Comparison of ENCODE assay signal across 20 cellular contexts in genomic region chr6:4614637-4615036, GRCh38.
A peak's percentile ranks its signal among the peaks of the same experiment; 100 is the strongest.
DNase-seq lines count a peak whose midpoint lies in the region; ATAC-seq, FAIRE-seq and TF ChIP-seq lines count a peak whose summit lies in the region.
"Had no signal": no experiment of that assay in that cellular context is flagged by ENCODE, and none has a peak within 500 bp of the region (broad histone marks: within the 10 kb centered on the region; RNA-seq: fewer than 3 reads in every experiment).

No MANE protein-coding gene starts in this region.

- DNase-seq in HepG2 (ENCODE audit: low spot score) (no peak), right lobe of liver (no peak), K562 (ENCODE audit: extremely low read depth in 1 of 4, low spot score in 3 of 4) (no peak), putamen (ENCODE audit: low spot score) (no peak)
- DNase-seq in activated CD4-positive, CD25-positive, alpha-beta regulatory T cell treated with anti-CD3 and anti-CD28 coated beads, Interleukin-2, amount 50 U/mL, for 72 hours, result no peak
- DNase-seq: ACHN; BE2C; C1 segment of cervical spinal cord; CD4-positive, alpha-beta memory T cell; CD4-positive, CD25-positive, alpha-beta regulatory T cell; CD8-positive, alpha-beta memory T cell; COR-L47; DMS 273 treated with DMSO at 0.1 percent for 48 hours; DMS79 treated with DMSO at 0.1 percent for 48 hours; GF-D8 had no signal

- H2AFZ ChIP-seq in HepG2 (ENCODE audit: low read length) (no peak overlapping the region), K562 (ENCODE audit: low read depth, low read length) (no peak overlapping the region)

- FAIRE-seq in HepG2 (lab: Jason Lieb, UNC) (no peak), K562 (lab: Jason Lieb, UNC) (no peak)
- FAIRE-seq: G401.6, GM12891, GM19239 had no signal

- POLR2A ChIA-PET in HepG2 (lab: Yijun Ruan, JAX), result no interaction called here
- POLR2A ChIA-PET in K562 (lab: Yijun Ruan, JAX), result no interaction called here

- H3K79me2 ChIP-seq in HepG2 (ENCODE audit: insufficient read depth, low read length) (no peaks in the 10 kb centered on the region), K562 (ENCODE audit: control insufficient read depth, insufficient read depth, low read length) (no peaks in the 10 kb centered on the region)

- no peak overlapping the region for H3K27ac ChIP-seq in HepG2 (ENCODE audit: extremely low read length, insufficient read depth, low read length)
- H3K27ac ChIP-seq in right lobe of liver, result no peak overlapping the region
- no peak overlapping the region for H3K27ac ChIP-seq in K562 (ENCODE audit: extremely low read depth, low read depth, low read length)
- H3K27ac ChIP-seq: 22Rv1, BLaER1 had no signal

- CTCF ChIA-PET in HepG2 (lab: Yijun Ruan, JAX; ENCODE audit: low intra/inter-chr PET ratio, low total read pairs), result no interaction called here
- CTCF ChIA-PET in K562 (lab: Yijun Ruan, JAX; ENCODE audit: low intra/inter-chr PET ratio), result no interaction called here

- H3K4me3 ChIP-seq in HepG2 (replicated peaks in 1 of 3; ENCODE audit: insufficient read depth in 1 of 3, low read depth in 2 of 3, low read length in 3 of 3) (no peak overlapping the region), right lobe of liver (no peak overlapping the region), K562 (no peak overlapping the region)
- H3K4me3 ChIP-seq: BLaER1 had no signal

- BruUV-seq in HepG2 (replicated peaks; lab: Mats Ljungman, UMichigan), result no TSS peak
- BruUV-seq in K562 (replicated peaks; lab: Mats Ljungman, UMichigan), result no TSS peak

- H4K20me1 ChIP-seq in HepG2 (ENCODE audit: insufficient read depth, low read length), result no peaks in the 10 kb centered on the region
- H4K20me1 ChIP-seq in K562 (replicated peaks; ENCODE audit: control insufficient read depth, insufficient read depth, low read length), result no peaks in the 10 kb centered on the region; the same call in 1 of the 2 replicates
- H4K20me1 ChIP-seq: BLaER1 had no signal

- no peak overlapping the region for H3K9ac ChIP-seq in HepG2 (ENCODE audit: insufficient read depth, low read depth, low read length)
- H3K9ac ChIP-seq in K562 (ENCODE audit: insufficient read depth in 1 of 2, low read depth in 2 of 2, low read length in 2 of 2), result no peak overlapping the region
- H3K9ac ChIP-seq: BLaER1 had no signal

- 35% methylated on average over 5 of the region's 5 CpGs for WGBS in HepG2 (ENCODE audit: low lambda C conversion rate)
- WGBS in right lobe of liver (ENCODE audit: insufficient coverage, low coverage, low lambda C conversion rate, missing lambda C conversion rate), result 56% methylated on average over 5 of the region's 5 CpGs
- 15% methylated on average over 5 of the region's 5 CpGs for WGBS in K562 (ENCODE audit: insufficient coverage, low coverage, missing lambda C conversion rate)

- H3K27me3 ChIP-seq in HepG2 (ENCODE audit: control insufficient read depth in 1 of 2, insufficient read depth in 2 of 2, low read length in 2 of 2) (peaks cover 2 to 65% of the 10 kb centered on the region in 2 experiments; a peak in 3 of 5 replicates), right lobe of liver (no peaks in the 10 kb centered on the region), K562 (ENCODE audit: control insufficient read depth in 2 of 2, insufficient read depth in 2 of 2, low read length in 2 of 2) (peaks cover 33 to 50% of the 10 kb centered on the region in 2 experiments)
- H3K27me3 ChIP-seq: BE2C, BLaER1 had no signal

- no peak for TF ChIP-seq RAD21 in HepG2 (CRISPR knock-in tag; IDR thresholded peaks at IDR 0.05)
- no peak for TF ChIP-seq RAD21 in K562 (CRISPR knock-in tag; conservative IDR thresholded peaks at IDR 0.05 in 1 of 2, IDR thresholded peaks at IDR 0.05 in 1 of 2)

- no peak for TF ChIP-seq CTCF in HepG2 (CRISPR knock-in tag; IDR thresholded peaks at IDR 0.05)
- TF ChIP-seq CTCF in right lobe of liver (IDR thresholded peaks at IDR 0.05), result no peak
- TF ChIP-seq CTCF in K562 (IDR thresholded peaks at IDR 0.05 in 2 of 3, conservative IDR thresholded peaks at IDR 0.05 in 1 of 3; ENCODE audit: insufficient read depth in 2 of 3, low read depth in 1 of 3, low read length in 3 of 3), result no peak

- no peak for ATAC-seq in HepG2
- ATAC-seq in right lobe of liver, result no peak
- no peak for ATAC-seq in K562

- intact Hi-C loops in HepG2 (cut with micrococcal nuclease; ENCODE audit: unreplicated experiment), result no loop called here
- intact Hi-C loops in right lobe of liver (cut with DNase I), result no loop called here
- intact Hi-C loops in K562 (cut with micrococcal nuclease), result no loop called here

- no peaks in the 10 kb centered on the region for H3K9me1 ChIP-seq in K562 (ENCODE audit: control insufficient read depth, insufficient read depth, low read length)

- H3K9me3 ChIP-seq in HepG2 (ENCODE audit: low read length) (no peaks in the 10 kb centered on the region), right lobe of liver (no peaks in the 10 kb centered on the region), K562 (replicated peaks; ENCODE audit: control insufficient read depth, insufficient read depth, low read depth, low read length) (no peaks in the 10 kb centered on the region)
- H3K9me3 ChIP-seq: BE2C had no signal

- TF ChIP-seq EP300 in HepG2 (IDR thresholded peaks at IDR 0.05; ENCODE audit: low read depth in 2 of 2, low read length in 2 of 2), result no peak
- TF ChIP-seq EP300 in HepG2 (CRISPR knock-in tag; IDR thresholded peaks at IDR 0.05; ENCODE audit: borderline replicate concordance), result no peak
- no peak for TF ChIP-seq EP300 in K562 (IDR thresholded peaks at IDR 0.05; ENCODE audit: low read length)

- H3K4me1 ChIP-seq in HepG2 (ENCODE audit: insufficient read depth, low read length), result no peaks in the 10 kb centered on the region
- H3K4me1 ChIP-seq in right lobe of liver, result no peaks in the 10 kb centered on the region
- peaks cover 2 to 15% of the 10 kb centered on the region in 2 experiments; a peak in 3 of 5 replicates for H3K4me1 ChIP-seq in K562 (replicated peaks in 1 of 2; ENCODE audit: control insufficient read depth in 2 of 2, insufficient read depth in 2 of 2, low read length in 2 of 2)
- H3K4me1 ChIP-seq: BE2C had no signal

- no peak for TF ChIP-seq POLR2A in HepG2 (IDR thresholded peaks at IDR 0.05; ENCODE audit: insufficient read depth in 1 of 2, low read depth in 2 of 2, low read length in 2 of 2)
- no peak for TF ChIP-seq POLR2A in right lobe of liver (IDR thresholded peaks at IDR 0.05)
- no peak for TF ChIP-seq POLR2A in K562 (conservative IDR thresholded peaks at IDR 0.05)

- H3K36me3 ChIP-seq in HepG2 (replicated peaks in 1 of 2; ENCODE audit: control insufficient read depth in 1 of 2, insufficient read depth in 2 of 2, low read length in 2 of 2) (no peaks in the 10 kb centered on the region), right lobe of liver (no peaks in the 10 kb centered on the region), K562 (ENCODE audit: control insufficient read depth, insufficient read depth, low read length) (no peaks in the 10 kb centered on the region)
- H3K36me3 ChIP-seq: BE2C, BLaER1 had no signal

- H3K4me2 ChIP-seq in HepG2 (ENCODE audit: low read depth, low read length) (no peak overlapping the region), K562 (ENCODE audit: insufficient read depth, low read length) (no peak overlapping the region)
- H3K4me2 ChIP-seq: BLaER1 had no signal

- in situ Hi-C loops in HepG2 (cut with HindIII; ENCODE audit: extremely low pct_ligation_motif_present, low pct_unique_long_range_greater_than_20kb), result no loop called here
- in situ Hi-C loops in K562 (cut with MboI), result no loop called here

TF ChIP-seq in HepG2, 621 proteins besides CTCF, POLR2A, EP300 and RAD21 (continues in another document):
- peak; percentile 49; the same call in 1 of the 2 replicates for TF ChIP-seq MAFF (IDR thresholded peaks at IDR 0.05; ENCODE audit: low read depth, low read length)
- TF ChIP-seq SMARCE1 (IDR thresholded peaks at IDR 0.05; ENCODE audit: borderline replicate concordance), result no peak
- TF ChIP-seq GABPB1 (CRISPR knock-in tag; IDR thresholded peaks at IDR 0.05), result no peak

TF ChIP-seq in K562, 482 proteins besides CTCF, POLR2A, EP300 and RAD21 (continues in another document):
- peak; percentile 15; the same call in 1 of the 2 replicates for TF ChIP-seq C11orf30 (IDR thresholded peaks at IDR 0.05; ENCODE audit: low read depth)
- TF ChIP-seq TFAP4 (CRISPR knock-in tag; IDR thresholded peaks at IDR 0.05; ENCODE audit: borderline replicate concordance), result no peak
- no peak for TF ChIP-seq GTF3C2 (IDR thresholded peaks at IDR 0.05; ENCODE audit: borderline replicate concordance, extremely low read depth, insufficient read length)
- TF ChIP-seq RUNX1 (IDR thresholded peaks at IDR 0.05; ENCODE audit: low read depth), result no peak
- TF ChIP-seq ZNF316 (IDR thresholded peaks at IDR 0.05), result peak; percentile 44; the same call in 1 of the 2 replicates
- peak; percentile 6 for TF ChIP-seq NFYB (IDR thresholded peaks at IDR 0.05; ENCODE audit: extremely low read depth, insufficient read length)

Comparison
In these comparisons a context has a peak if more than half of its experiments do, and no peak if none do; other contexts are left out.
1. Of the 241 proteins assayed by ChIP-seq in both HepG2 and K562: peak only in HepG2: MAFF and MAFK; only in K562: NFYB; in both: none; in neither: 238.